1 cellular context compared by ENCODE assay signal in the genomic region with DNA sequence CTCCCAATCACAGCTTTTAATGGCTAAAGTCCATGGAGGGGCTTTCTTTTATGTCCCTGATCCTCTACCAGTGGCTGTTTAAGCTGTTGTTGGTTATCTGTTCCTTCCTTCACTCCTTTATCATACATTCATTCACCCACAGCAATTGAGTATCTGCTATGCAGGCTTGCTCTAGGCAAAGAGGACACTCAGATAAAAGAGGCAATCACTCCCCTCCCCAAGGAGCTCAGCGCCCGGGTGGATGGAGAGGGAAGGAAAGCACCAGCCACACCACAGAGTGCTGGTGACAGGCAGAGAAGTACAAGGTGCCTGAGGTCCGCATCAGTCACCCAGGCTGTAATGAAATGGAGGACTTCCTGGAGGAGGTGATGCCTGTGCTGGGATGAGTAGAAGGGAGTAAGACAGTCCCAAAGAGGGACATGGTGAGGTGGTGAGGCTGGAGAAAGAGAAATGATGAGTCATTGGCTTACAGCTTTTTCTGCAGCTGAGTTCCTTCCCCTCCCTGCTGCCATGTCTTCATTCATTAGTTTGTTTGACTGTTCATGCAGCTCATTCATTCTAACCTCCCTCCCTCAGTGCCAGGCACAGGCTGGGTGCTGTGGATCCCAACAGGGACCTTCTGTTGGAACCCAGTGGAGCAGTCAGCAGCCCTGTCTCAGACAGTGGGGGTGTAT.
A peak's percentile ranks its signal among the peaks of the same experiment; 100 is the strongest.
TF ChIP-seq lines count a peak whose summit lies in the region.

No MANE protein-coding gene starts in this region.

TF ChIP-seq in endothelial cell of umbilical vein, 7 proteins besides CTCF, POLR2A, EP300 and RAD21:
- no peak for TF ChIP-seq MYC (IDR thresholded peaks at IDR 0.05; ENCODE audit: low read depth, low read length)
- TF ChIP-seq JUN (IDR thresholded peaks at IDR 0.05; ENCODE audit: borderline replicate concordance, insufficient read depth, insufficient read length, low read depth): peak; percentile 15
- TF ChIP-seq FOS (IDR thresholded peaks at IDR 0.05; ENCODE audit: borderline replicate concordance, insufficient read depth, low read length): no peak
